Comparison of ENCODE assay signal across 32 cellular contexts in genomic region chr4:99102634-99103033, GRCh38. TPM values are rescaled to one million over a fixed set of nuclear protein-coding genes. Genes with fewer than 3 reads are reported as not detected.
"Had no signal": no experiment of that assay in that cellular context is flagged by ENCODE, and none has a peak within 500 bp of the region (broad histone marks: within the 10 kb centered on the region; RNA-seq: fewer than 3 reads in every experiment).

No MANE protein-coding gene starts in this region.

- H3K4me3 ChIP-seq: left lung, lower lobe of right lung, neural progenitor cell, ovary, right atrium auricular region, right lobe of liver, stomach, testis, thyroid gland, transverse colon, upper lobe of left lung had no signal

- H3K9ac ChIP-seq: neural progenitor cell had no signal

- H3K27me3 ChIP-seq: left lung, neural progenitor cell, neutrophil, ovary, right atrium auricular region, right lobe of liver, stomach, testis, thyroid gland, transverse colon, upper lobe of left lung had no signal

- H3K27ac ChIP-seq: left lung, lower lobe of right lung, neural progenitor cell, neutrophil, ovary, right atrium auricular region, right lobe of liver, stomach, testis, thyroid gland, transverse colon, upper lobe of left lung had no signal

- H3K9me3 ChIP-seq: left lung, lower lobe of right lung, neutrophil, ovary, right atrium auricular region, right lobe of liver, stomach, testis, thyroid gland, transverse colon, upper lobe of left lung had no signal

- H3K36me3 ChIP-seq: left lung, lower lobe of right lung, neural progenitor cell, neutrophil, ovary, right atrium auricular region, right lobe of liver, stomach, thyroid gland, transverse colon, upper lobe of left lung had no signal

- ATAC-seq: left lung; lower lobe of right lung; natural killer cell; right lobe of liver; stimulated activated naive B cell treated with anti-CD40 and anti-IgM and Interleukin-4, amounts not matched to agents 10 μg/mL and 1 μg/mL and 100 μg/mL, for 72 hours; stimulated activated naive CD8-positive, alpha-beta T cell treated with anti-CD3 and anti-CD28 coated beads, Interleukin-15, Interleukin-2, amounts not matched to agents 100 U/mL and 50 U/mL, for 24 hours had no signal

- H2AFZ ChIP-seq: neural progenitor cell had no signal

- H3K4me2 ChIP-seq: neural progenitor cell had no signal

- DNase-seq: hypothalamus; immature natural killer cell; kidney; left colon; left lung; lower lobe of right lung; mammary epithelial cell; mesenchymal stem cell; naive B cell; natural killer cell; nephron progenitor cell; occipital lobe; ovary; right lobe of liver; stimulated activated CD4-positive, alpha-beta T cell treated with anti-CD3 and anti-CD28 coated beads, Interleukin-12 subunit alpha, Interleukin-12 subunit beta, amount 100 ng/mL, for 4 hours; stimulated activated CD4-positive, alpha-beta T cell treated with anti-CD3 and anti-CD28 coated beads, Interleukin-15, amount 100 ng/mL, for 24 hours; stimulated activated CD4-positive, alpha-beta T cell treated with anti-CD3 and anti-CD28 coated beads, Interleukin-2, amount 100 ng/mL, for 24 hours; stimulated activated CD4-positive, alpha-beta T cell treated with anti-CD3 and anti-CD28 coated beads, Interleukin-4, amount 100 ng/mL, for 1 hour; stimulated activated naive B cell treated with anti-CD40 and anti-IgM and Interleukin-4, amounts not matched to agents 10 μg/mL and 1 μg/mL and 100 μg/mL, for 72 hours; stimulated activated naive CD8-positive, alpha-beta T cell treated with anti-CD3 and anti-CD28 coated beads, Interleukin-15, Interleukin-2, amounts not matched to agents 100 U/mL and 50 U/mL, for 24 hours; stomach; testis; thyroid gland; transverse colon; upper lobe of left lung had no signal

- H3K4me1 ChIP-seq: left lung, lower lobe of right lung, neural progenitor cell, right atrium auricular region, right lobe of liver, stomach, testis, thyroid gland, transverse colon, upper lobe of left lung had no signal

RNA-seq across cellular contexts. Expression of gene ADH4, which starts 41.5 kb away (rescaled TPM):
- total RNA-seq: left lung, mammary epithelial cell, mesothelial cell of epicardium, mononuclear cell, natural killer cell, occipital lobe, progenitor cell of endocrine pancreas, pulmonary artery endothelial cell, right atrium auricular region, testis had no signal
- polyA plus RNA-seq: immature natural killer cell, mammary epithelial cell had no signal
